2 cellular contexts compared by ENCODE assay signal in genomic region chr7:44257213-44257612, GRCh38.
TF ChIP-seq lines count a peak whose summit lies in the region.

No MANE protein-coding gene starts in this region.

TF ChIP-seq in SK-N-SH, 30 proteins besides CTCF, POLR2A, EP300 and RAD21 (continued from another document):
- no peak for TF ChIP-seq TAF1 (IDR thresholded peaks at IDR 0.05; ENCODE audit: borderline replicate concordance, low read depth, low read length)

TF ChIP-seq in SK-N-SH treated with all-trans-retinoic acid at 6 μM for 48 hours, 23 proteins besides CTCF, POLR2A, EP300 and RAD21 (continued from another document):
- no peak for TF ChIP-seq PATZ1 (CRISPR knock-in tag; IDR thresholded peaks at IDR 0.05; ENCODE audit: borderline replicate concordance)
- TF ChIP-seq OSR1 (CRISPR knock-in tag; IDR thresholded peaks at IDR 0.05), result no peak
- TF ChIP-seq GLIS3 (CRISPR knock-in tag; IDR thresholded peaks at IDR 0.05), result no peak
- no peak for TF ChIP-seq BACH2 (CRISPR knock-in tag; IDR thresholded peaks at IDR 0.05; ENCODE audit: borderline replicate concordance)
- TF ChIP-seq ARNTL (CRISPR knock-in tag; IDR thresholded peaks at IDR 0.05; ENCODE audit: borderline replicate concordance, low read depth), result no peak
- TF ChIP-seq TCF4 (CRISPR knock-in tag; IDR thresholded peaks at IDR 0.05; ENCODE audit: borderline replicate concordance), result no peak
